Comparison of ENCODE assay signal across 19 cellular contexts in genomic region chr9:99038396-99038795, GRCh38.
DNase-seq lines count a peak whose midpoint lies in the region; FAIRE-seq and TF ChIP-seq lines count a peak whose summit lies in the region.
"Had no signal": no experiment of that assay in that cellular context is flagged by ENCODE, and none has a peak within 500 bp of the region (broad histone marks: within the 10 kb centered on the region; RNA-seq: fewer than 3 reads in every experiment).

No MANE protein-coding gene starts in this region.

- H3K4me1 ChIP-seq in astrocyte (ENCODE audit: insufficient read depth, low read length) (peaks cover 29% of the 10 kb centered on the region), hepatocyte (ENCODE audit: insufficient read depth) (peaks cover 22% of the 10 kb centered on the region), neuron (ENCODE audit: insufficient read depth, low read length) (peaks cover 40% of the 10 kb centered on the region)

- no peak for TF ChIP-seq CTCF in AG10803 (conservative IDR thresholded peaks at IDR 0.05; ENCODE audit: low read length)
- no peak for TF ChIP-seq CTCF in astrocyte (IDR thresholded peaks at IDR 0.05; ENCODE audit: insufficient read depth, low read depth, low read length)
- no peak for TF ChIP-seq CTCF in hepatocyte (IDR thresholded peaks at IDR 0.05; ENCODE audit: poor library complexity)

- H3K27ac Mint-ChIP-seq in astrocyte (ENCODE audit: unreplicated experiment) = peak overlapping the region; percentile 68
- H3K27ac Mint-ChIP-seq in T-helper 2 cell treated with Interferon-gamma antibody and Interleukin-4, amounts not matched to agents 5 μg/mL and 100 μg/mL, for 36 hours = no peak overlapping the region

- H3K4me3 Mint-ChIP-seq in astrocyte (ENCODE audit: unreplicated experiment) = no peak overlapping the region
- H3K4me3 Mint-ChIP-seq in T-helper 2 cell treated with Interferon-gamma antibody and Interleukin-4, amounts not matched to agents 5 μg/mL and 100 μg/mL, for 36 hours = no peak overlapping the region

- H3K4me2 ChIP-seq in astrocyte (ENCODE audit: low read length) = no peak overlapping the region
- H3K4me2 ChIP-seq in hepatocyte = no peak overlapping the region

- H3K4me3 ChIP-seq in AG10803 (ENCODE audit: low read length) = no peak overlapping the region
- no peak overlapping the region for H3K4me3 ChIP-seq in astrocyte (ENCODE audit: insufficient read depth, low read depth, low read length)
- no peak overlapping the region for H3K4me3 ChIP-seq in hepatocyte
- peak overlapping the region; percentile 41 for H3K4me3 ChIP-seq in neuron (ENCODE audit: low read length)

- peaks cover 5% of the 10 kb centered on the region for H3K9me3 Mint-ChIP-seq in astrocyte (ENCODE audit: unreplicated experiment)
- H3K9me3 Mint-ChIP-seq in T-helper 2 cell treated with Interferon-gamma antibody and Interleukin-4, amounts not matched to agents 5 μg/mL and 100 μg/mL, for 36 hours = no peaks in the 10 kb centered on the region

- DNase-seq in AG10803 (ENCODE audit: low read depth) (peak; percentile 58), astrocyte (ENCODE audit: low read depth) (no peak), hepatocyte (ENCODE audit: low spot score) (no peak), G401 (ENCODE audit: low spot score) (no peak), kidney tubule cell (ENCODE audit: low spot score) (no peak), NCI-H2196 (lab: John Stamatoyannopoulos, UW; ENCODE audit: unreplicated experiment) (no peak)
- DNase-seq in T-helper 2 cell treated with Interferon-gamma antibody and Interleukin-4, amounts not matched to agents 5 μg/mL and 100 μg/mL, for 36 hours (ENCODE audit: low spot score) = no peak
- DNase-seq: DMS 273 treated with DMSO at 0.1 percent for 48 hours; GOT3; NCI-H1048; NCI-H1436 treated with DMSO at 0.1 percent for 48 hours; NCI-H2081 treated with DMSO at 0.1 percent for 48 hours; NK-92 treated with Interleukin-12 subunit alpha and Interleukin-12 subunit beta, amount 100 ng/mL, for 24 hours; SHP77 treated with DMSO at 0.1 percent for 48 hours had no signal

- WGBS in hepatocyte (ENCODE audit: low lambda C conversion rate, missing lambda C conversion rate) = 86% methylated on average over 8 of the region's 8 CpGs

- H4K20me1 ChIP-seq in astrocyte (ENCODE audit: insufficient read depth, low read length) (no peaks in the 10 kb centered on the region), hepatocyte (ENCODE audit: insufficient read depth, poor library complexity, severe bottlenecking) (no peaks in the 10 kb centered on the region)

- H3K27me3 Mint-ChIP-seq in astrocyte (ENCODE audit: low read depth, unreplicated experiment) = peaks cover 5% of the 10 kb centered on the region
- H3K27me3 Mint-ChIP-seq in T-helper 2 cell treated with Interferon-gamma antibody and Interleukin-4, amounts not matched to agents 5 μg/mL and 100 μg/mL, for 36 hours (ENCODE audit: low read depth) = peaks cover 15% of the 10 kb centered on the region

- H3K36me3 ChIP-seq in astrocyte (ENCODE audit: insufficient read depth, low read length) = no peaks in the 10 kb centered on the region
- no peaks in the 10 kb centered on the region for H3K36me3 ChIP-seq in hepatocyte (replicated peaks; ENCODE audit: insufficient read depth, low read depth)
- no peaks in the 10 kb centered on the region for H3K36me3 ChIP-seq in neuron (ENCODE audit: insufficient read depth, low read length)

- H3K9ac ChIP-seq in astrocyte (ENCODE audit: low read length) = no peak overlapping the region
- H3K9ac ChIP-seq: KMS-11 had no signal

- FAIRE-seq in astrocyte (lab: Jason Lieb, UNC) = no peak
- FAIRE-seq: A204.1, GM12892 had no signal

- H3K79me2 ChIP-seq in astrocyte (ENCODE audit: insufficient read depth, low read length) = no peaks in the 10 kb centered on the region
- no peaks in the 10 kb centered on the region for H3K79me2 ChIP-seq in hepatocyte

- H3K27ac ChIP-seq in astrocyte (ENCODE audit: low read depth, low read length) = no peak overlapping the region
- peak overlapping the region; percentile 85 for H3K27ac ChIP-seq in hepatocyte
- H3K27ac ChIP-seq: C4-2B, KMS-11 had no signal

- H3K27me3 ChIP-seq in astrocyte (ENCODE audit: insufficient read depth, low read length) = no peaks in the 10 kb centered on the region
- H3K27me3 ChIP-seq in hepatocyte = no peaks in the 10 kb centered on the region
- no peaks in the 10 kb centered on the region for H3K27me3 ChIP-seq in neuron (ENCODE audit: insufficient read depth, low read length)

- peaks cover 4% of the 10 kb centered on the region for H3K36me3 Mint-ChIP-seq in astrocyte (ENCODE audit: low read depth, unreplicated experiment)
- H3K36me3 Mint-ChIP-seq in T-helper 2 cell treated with Interferon-gamma antibody and Interleukin-4, amounts not matched to agents 5 μg/mL and 100 μg/mL, for 36 hours (ENCODE audit: low read depth) = peaks cover 1% of the 10 kb centered on the region

- peaks cover 36% of the 10 kb centered on the region for H3K4me1 Mint-ChIP-seq in astrocyte (ENCODE audit: low read depth, unreplicated experiment)
- H3K4me1 Mint-ChIP-seq in T-helper 2 cell treated with Interferon-gamma antibody and Interleukin-4, amounts not matched to agents 5 μg/mL and 100 μg/mL, for 36 hours (ENCODE audit: low read depth) = peaks cover 40% of the 10 kb centered on the region

- H3K9me3 ChIP-seq in astrocyte (ENCODE audit: insufficient read depth, low read depth, low read length) (no peaks in the 10 kb centered on the region), hepatocyte (ENCODE audit: low read depth) (no peaks in the 10 kb centered on the region), neuron (ENCODE audit: low read length) (no peaks in the 10 kb centered on the region)

- no peaks in the 10 kb centered on the region for H3K9me2 ChIP-seq in hepatocyte (replicated peaks; ENCODE audit: insufficient read depth)

- H2AFZ ChIP-seq in astrocyte (ENCODE audit: low read depth, low read length) (no peak overlapping the region), hepatocyte (no peak overlapping the region), neuron (ENCODE audit: low read depth, low read length) (peak overlapping the region; percentile 95)

- in situ Hi-C loops in G401 (cut with HindIII; ENCODE audit: low sequenced_read_pairs) = no loop called here
